In genomic region chr1:27633640-27634165, GRCh38 we compare ENCODE assay signal across 9 cellular contexts. TPM values are rescaled to one million over a fixed set of nuclear protein-coding genes. Genes with fewer than 3 reads are reported as not detected.
A peak's percentile ranks its signal among the peaks of the same experiment; 100 is the strongest.
DNase-seq lines count a peak whose midpoint lies in the region; ATAC-seq and TF ChIP-seq lines count a peak whose summit lies in the region.
"Had no signal": no experiment of that assay in that cellular context is flagged by ENCODE, and none has a peak within 500 bp of the region (broad histone marks: within the 10 kb centered on the region; RNA-seq: fewer than 3 reads in every experiment).

No MANE protein-coding gene starts in this region.

- WGBS in sigmoid colon, 2 donors = 31 to 32% methylated on average over 14 of the region's 14 CpGs
- 79% methylated on average over 4 of the region's 14 CpGs for WGBS in SK-N-SH (ENCODE audit: low lambda C conversion rate)

- intact Hi-C loops in sigmoid colon (cut with DNase I) = no loop called here

- no peaks in the 10 kb centered on the region for H3K79me2 ChIP-seq in SK-N-SH (ENCODE audit: insufficient read depth)

- H2AFZ ChIP-seq in SK-N-SH (ENCODE audit: low read depth) = no peak overlapping the region

- POLR2A ChIA-PET in SK-N-SH (lab: Yijun Ruan, JAX) = no interaction called here

- peak overlapping the region; percentile 41 for H3K4me3 ChIP-seq in GM06990 (replicated peaks; ENCODE audit: low read depth, low read length)
- peak overlapping the region; percentile 28 to 42 for H3K4me3 ChIP-seq in foreskin fibroblast (ENCODE audit: low read depth in 1 of 2, low read length in 2 of 2)
- H3K4me3 ChIP-seq in sigmoid colon = peak overlapping the region; percentile 11 to 51 (median 43)
- no peak overlapping the region for H3K4me3 ChIP-seq in SK-N-SH (ENCODE audit: low read depth in 2 of 2, low read length in 1 of 2)

- H3K4me1 ChIP-seq in sigmoid colon (peaks cover 0 to 18% (median 7%) of the 10 kb centered on the region in 4 donors), SK-N-SH (ENCODE audit: control insufficient read depth in 1 of 2, insufficient read depth in 2 of 2, low read depth in 1 of 2, low read length in 1 of 2) (peaks cover 0 to 4% of the 10 kb centered on the region in 2 experiments; a peak in 1 of 4 replicates)

- CTCF ChIA-PET in SK-N-SH (lab: Yijun Ruan, JAX) = interaction anchor here (1.0 to 1.3 kb wide), 3 partner anchors 20 to 29 kb away, joined by 3 to 4 read pairs (median 4); no protein-coding TSS in a partner anchor

- H3F3A ChIP-seq in SK-N-SH (replicated peaks; ENCODE audit: insufficient read depth) = no peaks in the 10 kb centered on the region

- no peaks in the 10 kb centered on the region for H3K36me3 ChIP-seq in GM06990 (ENCODE audit: control insufficient read depth, insufficient read depth, low read length)
- no peaks in the 10 kb centered on the region for H3K36me3 ChIP-seq in sigmoid colon
- no peaks in the 10 kb centered on the region for H3K36me3 ChIP-seq in SK-N-SH (replicated peaks in 1 of 2; ENCODE audit: control insufficient read depth in 1 of 2, insufficient read depth in 2 of 2, low read length in 1 of 2)

- H3K27me3 ChIP-seq in GM06990 (replicated peaks; ENCODE audit: control insufficient read depth, insufficient read depth, low read length) (no peaks in the 10 kb centered on the region), sigmoid colon (peaks cover 15 to 29% (median 21%) of the 10 kb centered on the region in 3 donors), SK-N-SH (ENCODE audit: insufficient read depth) (no peaks in the 10 kb centered on the region)

- H3K27me3 Mint-ChIP-seq in T-helper 17 cell = no peaks in the 10 kb centered on the region

- H3K27ac Mint-ChIP-seq in T-helper 17 cell = peak overlapping the region; percentile 82

- TF ChIP-seq CTCF in GM06990 (IDR thresholded peaks at IDR 0.05; ENCODE audit: insufficient read depth, low read length, poor library complexity, severe bottlenecking) = no peak
- no peak for TF ChIP-seq CTCF in foreskin fibroblast (IDR thresholded peaks at IDR 0.05; ENCODE audit: low read depth, low read length)
- TF ChIP-seq CTCF in sigmoid colon (IDR thresholded peaks at IDR 0.05) = no peak
- no peak for TF ChIP-seq CTCF in SK-N-SH (IDR thresholded peaks at IDR 0.05)

- H3K27ac ChIP-seq in sigmoid colon (peak overlapping the region; percentile 25 to 69 (median 54)), SK-N-SH (ENCODE audit: low read depth in 2 of 2, low read length in 1 of 2) (no peak overlapping the region)

- no peaks in the 10 kb centered on the region for H3K36me3 Mint-ChIP-seq in T-helper 17 cell (ENCODE audit: low read depth)

- no peak overlapping the region for H3K9ac ChIP-seq in SK-N-SH

- no peaks in the 10 kb centered on the region for H3K9me2 ChIP-seq in SK-N-SH

- no peak overlapping the region for H3K4me2 ChIP-seq in SK-N-SH

- no peak for TF ChIP-seq EP300 in sigmoid colon (IDR thresholded peaks at IDR 0.05)
- no peak for TF ChIP-seq EP300 in SK-N-SH (IDR thresholded peaks at IDR 0.05; ENCODE audit: borderline replicate concordance in 1 of 2, low read depth in 1 of 2, low read length in 1 of 2)

- peaks cover 64% of the 10 kb centered on the region for H3K4me1 Mint-ChIP-seq in T-helper 17 cell

- DNase-seq in GM06990 (ENCODE audit: extremely low read depth, insufficient read length) (no peak), T-helper 17 cell (no peak), foreskin fibroblast (no peak), sigmoid colon (no peak), NCI-H82 (lab: John Stamatoyannopoulos, UW) (no peak), CD1c-positive myeloid dendritic cell (ENCODE audit: extremely low spot score) (no peak), SK-N-SH (no peak), NCI-H2196 treated with DMSO at 0.1 percent for 48 hours (lab: John Stamatoyannopoulos, UW; ENCODE audit: unreplicated experiment) (no peak)

- H3K9me3 ChIP-seq in T-helper 17 cell (ENCODE audit: control insufficient read depth, low read length, poor library complexity, severe bottlenecking) (no peaks in the 10 kb centered on the region), sigmoid colon (no peaks in the 10 kb centered on the region), SK-N-SH (no peaks in the 10 kb centered on the region)

- TF ChIP-seq RAD21 in SK-N-SH (IDR thresholded peaks at IDR 0.05; ENCODE audit: low read length) = no peak

- H4K20me1 ChIP-seq in SK-N-SH (ENCODE audit: insufficient read depth) = no peaks in the 10 kb centered on the region

- H3K4me3 Mint-ChIP-seq in T-helper 17 cell = peak overlapping the region; percentile 76

- ATAC-seq in T-helper 17 cell = no peak

- no peak for TF ChIP-seq POLR2A in sigmoid colon (IDR thresholded peaks at IDR 0.05)

TF ChIP-seq in SK-N-SH, 30 proteins besides CTCF, POLR2A, EP300 and RAD21:
- TF ChIP-seq, protein P1, sequence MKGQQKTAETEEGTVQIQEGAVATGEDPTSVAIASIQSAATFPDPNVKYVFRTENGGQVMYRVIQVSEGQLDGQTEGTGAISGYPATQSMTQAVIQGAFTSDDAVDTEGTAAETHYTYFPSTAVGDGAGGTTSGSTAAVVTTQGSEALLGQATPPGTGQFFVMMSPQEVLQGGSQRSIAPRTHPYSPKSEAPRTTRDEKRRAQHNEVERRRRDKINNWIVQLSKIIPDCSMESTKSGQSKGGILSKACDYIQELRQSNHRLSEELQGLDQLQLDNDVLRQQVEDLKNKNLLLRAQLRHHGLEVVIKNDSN (IDR thresholded peaks at IDR 0.05; ENCODE audit: borderline replicate concordance, low read depth) = no peak
- TF ChIP-seq POLR2AphosphoS5 (IDR thresholded peaks at IDR 0.05; ENCODE audit: low read depth, low read length) (no peak), MXI1 (IDR thresholded peaks at IDR 0.05; ENCODE audit: low read depth, low read length) (no peak), SIN3A (IDR thresholded peaks at IDR 0.05; ENCODE audit: borderline replicate concordance, low read depth, low read length) (no peak), RCOR1 (IDR thresholded peaks at IDR 0.05; ENCODE audit: low read length) (no peak)

RNA-seq across cellular contexts. Expression of gene FGR, which starts 1.3 kb away (rescaled TPM):
- total RNA-seq in T-helper 17 cell (10 to 100 TPM in 1 of 2 donors, 1 to 10 TPM in 1; 3.3 to 12.6 TPM), sigmoid colon (10 to 100 TPM in 1 of 4 donors, 1 to 10 TPM in 3; 6.6 to 11.4 (median 8.0) TPM)
- polyA plus RNA-seq in sigmoid colon (10 to 100 TPM in 1 of 3 donors, 1 to 10 TPM in 2; 3.0 to 14.4 (median 5.1) TPM), SK-N-SH (2012; rRNA removed) (not detected in 2 replicates)
- not detected in 2 replicates for polyA plus RNA-seq in SK-N-SH (2012; cell fraction: cytosol; rRNA removed)
- 0.01 TPM in 1 of 2 replicates, not detected in the other for polyA plus RNA-seq in SK-N-SH (2012; cell fraction: nucleus; rRNA removed)
- total RNA-seq: LHCN-M2 had no signal

RNA-seq across cellular contexts. Expression of gene AHDC1, which starts 29.8 kb away (rescaled TPM):
- total RNA-seq in T-helper 17 cell (10 to 100 TPM; 15.9 to 18.7 TPM), sigmoid colon (10 to 100 TPM; 10.9 to 34.1 (median 14.3) TPM)
- polyA plus RNA-seq in sigmoid colon (10 to 100 TPM in 1 of 3 donors, 1 to 10 TPM in 2; 1.8 to 17.4 (median 2.1) TPM), SK-N-SH (2012; rRNA removed) (3.1 and 8.5 TPM in 2 replicates)
- 3.2 and 4.4 TPM in 2 replicates for polyA plus RNA-seq in SK-N-SH (2012; cell fraction: cytosol; rRNA removed)
- 19.2 and 28.1 TPM in 2 replicates for polyA plus RNA-seq in SK-N-SH (2012; cell fraction: nucleus; rRNA removed)

RNA-seq across cellular contexts. Expression of gene IFI6, which starts 38.3 kb away (rescaled TPM):
- total RNA-seq in T-helper 17 cell = 10 to 100 TPM; 25.7 to 26.4 TPM
- total RNA-seq in sigmoid colon = 100 to 1,000 TPM in 2 of 4 donors, 10 to 100 TPM in 2; 33.6 to 118 (median 82.0) TPM
- polyA plus RNA-seq in sigmoid colon = 100 to 1,000 TPM in 1 of 3 donors, 10 to 100 TPM in 1, 1 to 10 TPM in 1; 9.0 to 245 (median 16.0) TPM
- 29.0 and 35.6 TPM in 2 replicates for polyA plus RNA-seq in SK-N-SH (2012; rRNA removed)
- 19.6 and 33.1 TPM in 2 replicates for polyA plus RNA-seq in SK-N-SH (2012; cell fraction: cytosol; rRNA removed)
- polyA plus RNA-seq in SK-N-SH (2012; cell fraction: nucleus; rRNA removed) = 13.8 and 14.8 TPM in 2 replicates

Comparison
In these comparisons a context has a peak if more than half of its experiments do, and no peak if none do; other contexts are left out.
1. H3K4me3 ChIP-seq: peak in GM06990 (single experiment), foreskin fibroblast (2 of 2) and sigmoid colon (4 of 4); none in SK-N-SH (0 of 2).
2. H3K27ac ChIP-seq: peak in sigmoid colon (4 of 4); none in SK-N-SH (0 of 2).